Comparison of ENCODE assay signal across 12 cellular contexts in genomic region chr16:80317132-80318098, GRCh38.
DNase-seq lines count a peak whose midpoint lies in the region; FAIRE-seq and TF ChIP-seq lines count a peak whose summit lies in the region.
"Had no signal": no experiment of that assay in that cellular context is flagged by ENCODE, and none has a peak within 500 bp of the region (broad histone marks: within the 10 kb centered on the region; RNA-seq: fewer than 3 reads in every experiment).

No MANE protein-coding gene starts in this region.

- no TSS peak for BruUV-seq in mammary epithelial cell (replicated peaks; lab: Mats Ljungman, UMichigan)

- peak; percentile 31 to 42 for TF ChIP-seq CTCF in mammary epithelial cell (conservative IDR thresholded peaks at IDR 0.05 in 1 of 2, IDR thresholded peaks at IDR 0.05 in 1 of 2; ENCODE audit: extremely low read depth in 1 of 2, insufficient read depth in 1 of 2, low read depth in 1 of 2, low read length in 2 of 2)
- TF ChIP-seq CTCF in neural crest cell (conservative IDR thresholded peaks at IDR 0.05), result peak; percentile 39

- in situ Hi-C loops in mammary epithelial cell (cut with MboI; ENCODE audit: low sequenced_read_pairs in 2 of 2), result no loop called here

- H3K27ac Mint-ChIP-seq in neural crest cell (ENCODE audit: unreplicated experiment), result no peak overlapping the region
- H3K27ac Mint-ChIP-seq: naive thymus-derived CD4-positive, alpha-beta T cell had no signal

- dilution Hi-C loops in mammary epithelial cell (cut with HindIII; ENCODE audit: low sequenced_read_pairs), result no loop called here

- peak; percentile 11 for DNase-seq in EH (ENCODE audit: low read depth)
- DNase-seq in HTR-8/SVneo (ENCODE audit: insufficient read length, low spot score), result no peak
- DNase-seq in mammary epithelial cell, result no peak
- no peak for DNase-seq in neural crest cell (ENCODE audit: low read depth, low spot score)
- DNase-seq in NCI-H2081 (lab: John Stamatoyannopoulos, UW), result no peak
- no peak for DNase-seq in NCI-H526 treated with DMSO at 0.1 percent for 48 hours (lab: John Stamatoyannopoulos, UW)
- no peak for DNase-seq in DMS79 treated with DMSO at 0.1 percent for 48 hours (lab: John Stamatoyannopoulos, UW)
- DNase-seq: aorta; naive thymus-derived CD4-positive, alpha-beta T cell; OCI-M1 had no signal

- H3K9me3 Mint-ChIP-seq in neural crest cell, result peaks cover 4% of the 10 kb centered on the region

- FAIRE-seq in HTR-8/SVneo (lab: Jason Lieb, UNC), result peak; percentile 78
- FAIRE-seq: GM18507 had no signal

- H3K4me1 ChIP-seq in mammary epithelial cell (ENCODE audit: insufficient read depth, low read length), result no peaks in the 10 kb centered on the region
- H3K4me1 ChIP-seq: gastroesophageal sphincter had no signal

- peaks cover 4% of the 10 kb centered on the region for H3K4me1 Mint-ChIP-seq in neural crest cell
- H3K4me1 Mint-ChIP-seq: naive thymus-derived CD4-positive, alpha-beta T cell had no signal

- intact Hi-C loops in mammary epithelial cell (cut with micrococcal nuclease), result no loop called here

- H3K27ac ChIP-seq in mammary epithelial cell (ENCODE audit: insufficient read depth, low read depth, low read length), result no peak overlapping the region
- H3K27ac ChIP-seq: gastroesophageal sphincter had no signal

- H3K4me2 ChIP-seq in mammary epithelial cell (ENCODE audit: insufficient read depth, low read depth, low read length), result no peak overlapping the region

- WGBS in mammary epithelial cell (ENCODE audit: low coverage, missing lambda C conversion rate), result 91% methylated on average over 18 of the region's 20 CpGs

- H3K9ac ChIP-seq in mammary epithelial cell (ENCODE audit: insufficient read depth, low read length), result no peak overlapping the region

- no peaks in the 10 kb centered on the region for H3K27me3 ChIP-seq in mammary epithelial cell (ENCODE audit: insufficient read depth, low read length)

- no peak overlapping the region for H3K4me3 Mint-ChIP-seq in neural crest cell
- H3K4me3 Mint-ChIP-seq: naive thymus-derived CD4-positive, alpha-beta T cell had no signal

- no peaks in the 10 kb centered on the region for H3K27me3 Mint-ChIP-seq in neural crest cell (ENCODE audit: low read depth)

- H3K36me3 Mint-ChIP-seq in neural crest cell (ENCODE audit: low read depth), result no peaks in the 10 kb centered on the region
- H3K36me3 Mint-ChIP-seq: naive thymus-derived CD4-positive, alpha-beta T cell had no signal

- H2AFZ ChIP-seq in mammary epithelial cell (ENCODE audit: low read depth, low read length), result no peak overlapping the region

- CTCF ChIA-PET in mammary epithelial cell (lab: Charles Lee; ENCODE audit: low non-redundant PET), result no interaction called here

- no peak overlapping the region for H3K4me3 ChIP-seq in mammary epithelial cell (replicated peaks in 1 of 3; ENCODE audit: insufficient read depth in 1 of 3, low read depth in 2 of 3, low read length in 3 of 3)
- H3K4me3 ChIP-seq: gastroesophageal sphincter had no signal

- H3K9me3 ChIP-seq in mammary epithelial cell (replicated peaks; ENCODE audit: insufficient read depth, low read length), result no peaks in the 10 kb centered on the region

- H3K79me2 ChIP-seq in mammary epithelial cell (ENCODE audit: insufficient read depth, low read length), result no peaks in the 10 kb centered on the region

- H3K36me3 ChIP-seq in mammary epithelial cell (ENCODE audit: insufficient read depth, low read length), result no peaks in the 10 kb centered on the region
- H3K36me3 ChIP-seq: gastroesophageal sphincter had no signal

- H4K20me1 ChIP-seq in mammary epithelial cell (ENCODE audit: insufficient read depth, low read length), result no peaks in the 10 kb centered on the region
